9 cellular contexts compared by ENCODE assay signal in the genomic region with DNA sequence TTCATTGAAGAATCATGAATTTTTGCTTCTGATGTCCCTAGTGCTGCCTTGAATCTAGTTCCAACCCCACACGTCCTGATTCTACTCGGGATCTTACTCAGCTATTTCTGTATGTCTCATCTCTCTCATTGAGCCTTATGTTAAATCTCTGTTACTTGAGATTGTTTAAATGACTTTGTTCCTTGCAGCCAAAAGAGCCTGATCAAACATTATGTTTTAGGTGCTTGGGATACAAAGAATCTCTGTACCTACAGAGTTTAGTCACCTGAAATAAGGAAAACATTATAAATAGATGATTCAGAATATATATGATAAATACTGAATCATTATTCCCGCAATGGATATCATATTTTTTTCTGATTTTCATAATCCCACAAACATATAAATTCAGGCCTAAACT. TPM values are rescaled to one million over a fixed set of nuclear protein-coding genes. Genes with fewer than 3 reads are reported as not detected.
"Had no signal": no experiment of that assay in that cellular context is flagged by ENCODE, and none has a peak within 500 bp of the region (broad histone marks: within the 10 kb centered on the region; RNA-seq: fewer than 3 reads in every experiment).

No MANE protein-coding gene starts in this region.

- H3K27ac ChIP-seq: GM23248 had no signal

- DNase-seq: GM23248, GOT3, H7, HFFc6, KBM-7 had no signal

- H2AFZ ChIP-seq: GM23248 had no signal

- H3K4me1 ChIP-seq: HAP-1 had no signal

- ATAC-seq: HCT116 had no signal

- H3K4me3 ChIP-seq: GM23248, HAP-1 had no signal

- H3K9me3 ChIP-seq: HAP-1 had no signal

- FAIRE-seq: HTR-8/SVneo had no signal

- H3K9ac ChIP-seq: GM23248 had no signal

- H3K36me3 ChIP-seq: HAP-1 had no signal

RNA-seq across cellular contexts. Expression of gene ANKRD50, which starts 13.7 kb away (rescaled TPM):
- polyA plus RNA-seq: IgD-negative memory B cell had no signal
